In the genomic region with DNA sequence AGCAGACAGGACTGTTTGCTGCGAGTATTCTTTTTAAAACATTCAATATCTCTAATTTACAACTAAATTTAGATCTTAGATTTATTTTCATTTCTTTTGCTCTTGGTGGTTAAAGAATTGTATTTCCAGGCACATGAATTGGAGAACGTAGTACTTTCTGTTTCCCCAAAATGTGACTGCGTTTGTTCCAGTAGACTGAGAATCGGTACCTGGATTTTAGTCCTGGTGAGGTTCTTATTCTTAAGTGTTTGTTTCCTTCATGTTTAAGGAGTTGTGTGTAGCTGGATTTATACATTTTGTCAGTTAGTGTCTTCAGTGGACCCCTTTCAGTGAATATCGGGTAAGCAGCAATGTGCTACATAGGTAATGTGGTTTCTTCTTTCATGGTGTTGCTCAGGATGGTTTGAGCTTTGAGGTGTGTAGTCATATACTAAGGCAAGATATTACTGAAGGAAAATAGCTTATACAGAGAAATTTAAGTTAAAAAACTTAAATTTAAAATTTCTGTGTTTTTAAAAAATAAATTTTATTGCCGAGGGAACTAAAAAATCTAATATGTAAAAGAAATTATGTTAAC, we compare ENCODE assay signal across 8 cellular contexts. TPM values are rescaled to one million over a fixed set of nuclear protein-coding genes. Genes with fewer than 3 reads are reported as not detected.
DNase-seq lines count a peak whose midpoint lies in the region; ATAC-seq, FAIRE-seq and TF ChIP-seq lines count a peak whose summit lies in the region.

No MANE protein-coding gene starts in this region.

- no peak overlapping the region for H2AFZ ChIP-seq in neural progenitor cell (replicated peaks)

- peaks cover 5% of the 10 kb centered on the region for H3K36me3 ChIP-seq in neural progenitor cell

- peak overlapping the region; percentile 71 for H3K9ac ChIP-seq in neural progenitor cell

- peak; percentile 40 for DNase-seq in Caki2 (ENCODE audit: low read depth)
- DNase-seq in NCI-H2107 treated with DMSO at 0.1 percent for 48 hours (lab: John Stamatoyannopoulos, UW; ENCODE audit: unreplicated experiment), result peak; percentile 48
- DNase-seq in dorsolateral prefrontal cortex, result no peak
- no peak for DNase-seq in neural progenitor cell (ENCODE audit: low spot score)
- no peak for DNase-seq in GM19238 (ENCODE audit: insufficient read length, low spot score)
- DNase-seq in GM12891 (ENCODE audit: insufficient read length, low spot score), result no peak

- H3K4me1 Mint-ChIP-seq in neural progenitor cell, result peaks cover 37% of the 10 kb centered on the region

- H3K27ac ChIP-seq in dorsolateral prefrontal cortex (peak overlapping the region in 23 of 59 donors; percentile 24 to 97 (median 94)), neural progenitor cell (no peak overlapping the region)

- no peak for ATAC-seq in GM19328 (IDR thresholded peaks at IDR 0.05; ENCODE audit: unreplicated experiment)
- no peak for ATAC-seq in GM18858 (IDR thresholded peaks at IDR 0.05; ENCODE audit: unreplicated experiment)

- peaks cover 9% of the 10 kb centered on the region for H3K36me3 Mint-ChIP-seq in neural progenitor cell

- in situ Hi-C loops in Caki2 (cut with HindIII; ENCODE audit: low pct_unique_long_range_greater_than_20kb, low sequenced_read_pairs), result no loop called here

- no peaks in the 10 kb centered on the region for H3K9me3 Mint-ChIP-seq in neural progenitor cell

- TF ChIP-seq POLR2A in GM12891 (IDR thresholded peaks at IDR 0.05; ENCODE audit: low read depth, low read length), result no peak

- H3K79me2 ChIP-seq in neural progenitor cell (ENCODE audit: low read depth), result peaks cover 90% of the 10 kb centered on the region

- H3K9me3 ChIP-seq in neural progenitor cell (ENCODE audit: low read depth), result no peaks in the 10 kb centered on the region

- H3F3A ChIP-seq in neural progenitor cell (ENCODE audit: low read depth), result peaks cover 26% of the 10 kb centered on the region

- H3K4me2 ChIP-seq in neural progenitor cell, result peak overlapping the region; percentile 99

- H3K27me3 ChIP-seq in dorsolateral prefrontal cortex (no peaks in the 10 kb centered on the region), neural progenitor cell (no peaks in the 10 kb centered on the region)

- peaks cover 26% of the 10 kb centered on the region for H4K20me1 ChIP-seq in neural progenitor cell (ENCODE audit: low read depth)

- FAIRE-seq in GM12891 (lab: Jason Lieb, UNC), result no peak

- H3K27me3 Mint-ChIP-seq in neural progenitor cell (ENCODE audit: insufficient read depth, low read depth), result no peaks in the 10 kb centered on the region

- peak overlapping the region; percentile 94 for H3K4me3 Mint-ChIP-seq in neural progenitor cell

- intact Hi-C loops in dorsolateral prefrontal cortex (cut with DNase I), result loop anchor here in 1 of 2 donors (2.0 kb wide), 1 partner anchor 49 kb away; no protein-coding TSS in a partner anchor

- H3K4me1 ChIP-seq in neural progenitor cell, result peaks cover 27% of the 10 kb centered on the region

- H3K4me3 ChIP-seq in dorsolateral prefrontal cortex (peak overlapping the region; percentile 63 to 93 (median 83)), neural progenitor cell (peak overlapping the region; percentile 90)

- H3K27ac Mint-ChIP-seq in neural progenitor cell, result peak overlapping the region; percentile 86

- TF ChIP-seq CTCF in dorsolateral prefrontal cortex (IDR thresholded peaks at IDR 0.05 in 54 of 56, conservative IDR thresholded peaks at IDR 0.05 in 2 of 56; ENCODE audit: low read depth in 1 of 56, partially characterized antibody in 56 of 56), result no peak
- no peak for TF ChIP-seq CTCF in neural progenitor cell (IDR thresholded peaks at IDR 0.05)

TF ChIP-seq in GM12891, 5 proteins besides CTCF, POLR2A, EP300 and RAD21:
- TF ChIP-seq PAX5 (IDR thresholded peaks at IDR 0.05; ENCODE audit: insufficient read depth, low read length, severe bottlenecking) (no peak), POU2F2 (IDR thresholded peaks at IDR 0.05; ENCODE audit: low read depth, low read length) (no peak), POLR2AphosphoS5 (IDR thresholded peaks at IDR 0.05; ENCODE audit: low read depth, low read length) (no peak), TAF1 (IDR thresholded peaks at IDR 0.05; ENCODE audit: low read depth, low read length) (no peak), SPI1 (IDR thresholded peaks at IDR 0.05; ENCODE audit: low read depth, low read length) (no peak)
TF ChIP-seq in GM12891: peak in this region for 0.

RNA-seq across cellular contexts. Expression of gene MIER1, which starts 6.8 kb away (rescaled TPM):
- 9.0 and 11.1 TPM in 2 replicates for total RNA-seq in Caki2 (2014; rRNA removed; shearing (Covaris generic); ENCODE audit: low replicate concordance)
- total RNA-seq in dorsolateral prefrontal cortex (10 to 100 TPM; 25.1 to 40.5 (median 32.1) TPM), neural progenitor cell (ENCODE audit: low replicate concordance) (31.3 and 43.5 TPM in 2 replicates)
- polyA plus RNA-seq in GM12891 (2012; ENCODE audit: low read depth, missing spikeins), result 15.5 TPM

RNA-seq across cellular contexts. Expression of gene DNAI4, which starts 7.0 kb away (rescaled TPM):
- 6.5 and 10.5 TPM in 2 replicates for total RNA-seq in Caki2 (2014; rRNA removed; shearing (Covaris generic); ENCODE audit: low replicate concordance)
- total RNA-seq in dorsolateral prefrontal cortex, result 10 to 100 TPM; 17.6 to 69.1 (median 35.3) TPM
- total RNA-seq in neural progenitor cell (ENCODE audit: low replicate concordance), result 2.7 and 3.2 TPM in 2 replicates
- 0.26 TPM for polyA plus RNA-seq in GM12891 (2012; ENCODE audit: low read depth, missing spikeins)

Comparison
In these comparisons a context has a peak if more than half of its experiments do, and no peak if none do; other contexts are left out.
1. DNase-seq: peak in Caki2 (single experiment) and NCI-H2107 treated with DMSO at 0.1 percent for 48 hours (single experiment); none in dorsolateral prefrontal cortex (0 of 10), neural progenitor cell (single experiment), GM19238 (single experiment) and GM12891 (single experiment).